14 cellular contexts compared by ENCODE assay signal in the genomic region with DNA sequence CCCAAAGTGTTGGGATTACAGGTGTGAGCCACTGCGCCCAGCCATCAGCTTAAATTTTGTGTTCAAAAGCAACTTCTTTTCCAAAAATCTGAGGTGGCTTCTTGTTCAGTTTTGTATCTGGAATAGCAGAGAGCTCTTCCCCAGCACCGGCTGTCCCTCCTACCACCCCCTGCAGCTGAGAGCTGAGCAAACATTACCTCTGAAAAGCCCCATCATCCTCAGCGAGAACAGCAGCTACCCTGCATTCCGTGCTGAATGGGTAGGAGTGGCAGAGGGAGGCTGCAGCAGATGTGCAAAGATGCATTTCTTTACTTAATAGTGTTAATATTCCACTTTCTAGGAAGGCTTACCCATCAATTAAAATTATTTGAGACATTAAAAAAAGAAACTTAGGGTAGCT. TPM values are rescaled to one million over a fixed set of nuclear protein-coding genes. Genes with fewer than 3 reads are reported as not detected.
DNase-seq lines count a peak whose midpoint lies in the region; ATAC-seq and TF ChIP-seq lines count a peak whose summit lies in the region.
"Had no signal": no experiment of that assay in that cellular context is flagged by ENCODE, and none has a peak within 500 bp of the region (broad histone marks: within the 10 kb centered on the region; RNA-seq: fewer than 3 reads in every experiment).

No MANE protein-coding gene starts in this region.

- H3K27ac Mint-ChIP-seq in activated CD4-positive, alpha-beta T cell treated with anti-CD3 and anti-CD28 coated beads, Interleukin-2, amount 10 ng/mL, durations not matched to agents 7 days and 5 days, result peak overlapping the region; percentile 81
- peak overlapping the region; percentile 85 for H3K27ac Mint-ChIP-seq in activated CD8-positive, alpha-beta T cell treated with anti-CD3 and anti-CD28 coated beads for 36 hours
- peak overlapping the region; percentile 79 to 93 (median 85) for H3K27ac Mint-ChIP-seq in naive thymus-derived CD8-positive, alpha-beta T cell
- H3K27ac Mint-ChIP-seq: nephron progenitor cell had no signal

- no peak overlapping the region for H3K4me3 ChIP-seq in BE2C (ENCODE audit: low read depth, low read length)
- H3K4me3 ChIP-seq: coronary artery had no signal

- H3K27me3 ChIP-seq in BE2C, result no peaks in the 10 kb centered on the region

- peak overlapping the region; percentile 60 for H3K4me3 Mint-ChIP-seq in activated CD4-positive, alpha-beta T cell treated with anti-CD3 and anti-CD28 coated beads, Interleukin-2, amount 10 ng/mL, durations not matched to agents 7 days and 5 days
- H3K4me3 Mint-ChIP-seq in activated CD8-positive, alpha-beta T cell treated with anti-CD3 and anti-CD28 coated beads for 36 hours, result no peak overlapping the region
- peak overlapping the region; percentile 48 to 89 (median 80) for H3K4me3 Mint-ChIP-seq in naive thymus-derived CD8-positive, alpha-beta T cell
- H3K4me3 Mint-ChIP-seq: nephron progenitor cell had no signal

- DNase-seq in activated CD4-positive, alpha-beta T cell treated with anti-CD3 and anti-CD28 coated beads, Interleukin-2, amount 10 ng/mL, durations not matched to agents 7 days and 5 days, result no peak
- no peak for DNase-seq in activated CD4-positive, alpha-beta T cell treated with anti-CD3 and anti-CD28 coated beads, Interleukin-2, amount 50 U/mL, for 4 hours
- peak; percentile 42 for DNase-seq in NCI-H1092 (lab: John Stamatoyannopoulos, UW)
- DNase-seq in activated CD8-positive, alpha-beta T cell treated with anti-CD3 and anti-CD28 coated beads for 36 hours, result no peak
- peak in 1 of 10 donors; percentile 15 for DNase-seq in naive thymus-derived CD8-positive, alpha-beta T cell
- DNase-seq in activated effector memory CD4-positive, alpha-beta T cell treated with anti-CD3 and anti-CD28 coated beads, Interleukin-2, amount 50 U/mL, for 16 hours, result no peak
- no peak for DNase-seq in BE2C
- DNase-seq: islet precursor cell, nephron progenitor cell, RPMI8226, small intestine, trophoblast cell had no signal

- POLR2A ChIA-PET in activated CD4-positive, alpha-beta T cell treated with anti-CD3 and anti-CD28 coated beads, Interleukin-2, amount 10 ng/mL, durations not matched to agents 7 days and 5 days (lab: Charles Lee), result no interaction called here
- POLR2A ChIA-PET in activated CD8-positive, alpha-beta T cell treated with anti-CD3 and anti-CD28 coated beads for 36 hours (lab: Charles Lee), result interaction anchor here (0.9 to 3.4 kb wide), 3 partner anchors 31 to 146 kb away, joined by 3 to 12 read pairs (median 9); no protein-coding TSS in a partner anchor
- POLR2A ChIA-PET in naive thymus-derived CD8-positive, alpha-beta T cell (lab: Charles Lee), result interaction anchor here (1.3 to 17.7 kb wide), 5 partner anchors 10 to 235 kb away, joined by 3 to 314 read pairs (median 6); a partner anchor contains a TSS

- peaks cover 67% of the 10 kb centered on the region for H3K4me1 Mint-ChIP-seq in activated CD4-positive, alpha-beta T cell treated with anti-CD3 and anti-CD28 coated beads, Interleukin-2, amount 10 ng/mL, durations not matched to agents 7 days and 5 days
- peaks cover 80% of the 10 kb centered on the region for H3K4me1 Mint-ChIP-seq in activated CD8-positive, alpha-beta T cell treated with anti-CD3 and anti-CD28 coated beads for 36 hours (ENCODE audit: low read depth)
- peaks cover 36 to 84% (median 76%) of the 10 kb centered on the region in 4 donors for H3K4me1 Mint-ChIP-seq in naive thymus-derived CD8-positive, alpha-beta T cell

- no peak for TF ChIP-seq CTCF in activated CD8-positive, alpha-beta T cell treated with anti-CD3 and anti-CD28 coated beads for 36 hours (IDR thresholded peaks at IDR 0.05)
- no peak for TF ChIP-seq CTCF in BE2C (IDR thresholded peaks at IDR 0.05; ENCODE audit: low read depth, low read length)

- H3K9me3 ChIP-seq in BE2C, result no peaks in the 10 kb centered on the region

- intact Hi-C loops in activated CD8-positive, alpha-beta T cell treated with anti-CD3 and anti-CD28 coated beads for 36 hours (cut with micrococcal nuclease), result no loop called here

- no peaks in the 10 kb centered on the region for H3K9me3 Mint-ChIP-seq in activated CD4-positive, alpha-beta T cell treated with anti-CD3 and anti-CD28 coated beads, Interleukin-2, amount 10 ng/mL, durations not matched to agents 7 days and 5 days
- H3K9me3 Mint-ChIP-seq in activated CD8-positive, alpha-beta T cell treated with anti-CD3 and anti-CD28 coated beads for 36 hours, result no peaks in the 10 kb centered on the region
- no peaks in the 10 kb centered on the region for H3K9me3 Mint-ChIP-seq in naive thymus-derived CD8-positive, alpha-beta T cell
- H3K9me3 Mint-ChIP-seq: nephron progenitor cell had no signal

- CTCF ChIA-PET in activated CD4-positive, alpha-beta T cell treated with anti-CD3 and anti-CD28 coated beads, Interleukin-2, amount 10 ng/mL, durations not matched to agents 7 days and 5 days (lab: Charles Lee), result interaction anchor here (0.7 to 2.0 kb wide), 3 partner anchors 23 to 59 kb away, joined by 3 to 4 read pairs (median 3); no protein-coding TSS in a partner anchor
- CTCF ChIA-PET in activated CD8-positive, alpha-beta T cell treated with anti-CD3 and anti-CD28 coated beads for 36 hours (lab: Charles Lee), result interaction anchor here (1.4 to 1.9 kb wide), 3 partner anchors 30 to 104 kb away, joined by 3 to 5 read pairs (median 4); a partner anchor contains a TSS

- peaks cover 77% of the 10 kb centered on the region for H3K36me3 Mint-ChIP-seq in activated CD4-positive, alpha-beta T cell treated with anti-CD3 and anti-CD28 coated beads, Interleukin-2, amount 10 ng/mL, durations not matched to agents 7 days and 5 days (ENCODE audit: low read depth)
- H3K36me3 Mint-ChIP-seq in activated CD8-positive, alpha-beta T cell treated with anti-CD3 and anti-CD28 coated beads for 36 hours (ENCODE audit: low read depth), result peaks cover 49% of the 10 kb centered on the region
- peaks cover 5 to 51% (median 7%) of the 10 kb centered on the region in 3 donors for H3K36me3 Mint-ChIP-seq in naive thymus-derived CD8-positive, alpha-beta T cell

- ATAC-seq in activated CD8-positive, alpha-beta T cell treated with anti-CD3 and anti-CD28 coated beads for 36 hours, result no peak
- ATAC-seq in naive thymus-derived CD8-positive, alpha-beta T cell, result no peak
- no peak for ATAC-seq in GM21529 (IDR thresholded peaks at IDR 0.05; ENCODE audit: unreplicated experiment)

- H3K4me1 ChIP-seq in BE2C, result no peaks in the 10 kb centered on the region

- peaks cover 6% of the 10 kb centered on the region; the same call in 1 of the 2 replicates for H3K36me3 ChIP-seq in BE2C

- H3K27me3 Mint-ChIP-seq in activated CD4-positive, alpha-beta T cell treated with anti-CD3 and anti-CD28 coated beads, Interleukin-2, amount 10 ng/mL, durations not matched to agents 7 days and 5 days, result no peaks in the 10 kb centered on the region
- no peaks in the 10 kb centered on the region for H3K27me3 Mint-ChIP-seq in activated CD8-positive, alpha-beta T cell treated with anti-CD3 and anti-CD28 coated beads for 36 hours
- H3K27me3 Mint-ChIP-seq in naive thymus-derived CD8-positive, alpha-beta T cell, result no peaks in the 10 kb centered on the region

RNA-seq across cellular contexts. Expression of a gene that starts 31.8 kb away (rescaled TPM):
- total RNA-seq in activated CD4-positive, alpha-beta T cell treated with anti-CD3 and anti-CD28 coated beads, Interleukin-2, amount 10 ng/mL, durations not matched to agents 7 days and 5 days, result 100 to 1,000 TPM; 134 TPM
- total RNA-seq in activated CD8-positive, alpha-beta T cell treated with anti-CD3 and anti-CD28 coated beads for 36 hours, result 10 to 100 TPM; 72.3 to 77.5 TPM
- total RNA-seq in naive thymus-derived CD8-positive, alpha-beta T cell, result 100 to 1,000 TPM; 160 to 167 TPM
- 10 to 100 TPM; 49.9 to 81.7 (median 63.2) TPM for polyA plus RNA-seq in naive thymus-derived CD8-positive, alpha-beta T cell
- polyA plus RNA-seq in BE2C (2012; ENCODE audit: insufficient read depth, insufficient read length, low read depth), result 42.7 TPM

RNA-seq across cellular contexts. Expression of a gene that starts 53.0 kb away (rescaled TPM):
- total RNA-seq in activated CD4-positive, alpha-beta T cell treated with anti-CD3 and anti-CD28 coated beads, Interleukin-2, amount 10 ng/mL, durations not matched to agents 7 days and 5 days, result 100 to 1,000 TPM; 414 to 457 TPM
- 100 to 1,000 TPM; 399 to 403 TPM for total RNA-seq in activated CD8-positive, alpha-beta T cell treated with anti-CD3 and anti-CD28 coated beads for 36 hours
- 10 to 100 TPM; 44.4 to 44.5 TPM for total RNA-seq in naive thymus-derived CD8-positive, alpha-beta T cell
- polyA plus RNA-seq in naive thymus-derived CD8-positive, alpha-beta T cell, result 100 to 1,000 TPM in 1 of 3 donors, 10 to 100 TPM in 2; 60.0 to 106 (median 73.8) TPM
- not detected for polyA plus RNA-seq in BE2C (2012; ENCODE audit: insufficient read depth, insufficient read length, low read depth)

RNA-seq across cellular contexts. Expression of a gene that starts 56.9 kb away (rescaled TPM):
- not detected for total RNA-seq in activated CD4-positive, alpha-beta T cell treated with anti-CD3 and anti-CD28 coated beads, Interleukin-2, amount 10 ng/mL, durations not matched to agents 7 days and 5 days
- total RNA-seq in activated CD8-positive, alpha-beta T cell treated with anti-CD3 and anti-CD28 coated beads for 36 hours, result under 1 TPM; 0.31 to 0.50 TPM
- total RNA-seq in naive thymus-derived CD8-positive, alpha-beta T cell, result under 1 TPM; 0.13 to 0.16 TPM
- under 1 TPM; 0.06 to 0.15 (median 0.15) TPM for polyA plus RNA-seq in naive thymus-derived CD8-positive, alpha-beta T cell
- 21.8 TPM for polyA plus RNA-seq in BE2C (2012; ENCODE audit: insufficient read depth, insufficient read length, low read depth)

Comparison
In these comparisons a context has a peak if more than half of its experiments do, and no peak if none do; other contexts are left out.
1. RNA of a gene that starts 53.0 kb away (total RNA-seq): 414 to 457 TPM in activated CD4-positive, alpha-beta T cell treated with anti-CD3 and anti-CD28 coated beads, Interleukin-2, amount 10 ng/mL, durations not matched to agents 7 days and 5 days and 399 to 403 TPM in activated CD8-positive, alpha-beta T cell treated with anti-CD3 and anti-CD28 coated beads for 36 hours; 44.4 to 44.5 TPM in naive thymus-derived CD8-positive, alpha-beta T cell; every median in the first group is over 4 times any median in the second.
2. Peak in every context shown above with its lines, with median percentiles within 50 percentile points of each other: H3K27ac Mint-ChIP-seq.